ENCODE assay signal across 1 cellular context in the genomic region with DNA sequence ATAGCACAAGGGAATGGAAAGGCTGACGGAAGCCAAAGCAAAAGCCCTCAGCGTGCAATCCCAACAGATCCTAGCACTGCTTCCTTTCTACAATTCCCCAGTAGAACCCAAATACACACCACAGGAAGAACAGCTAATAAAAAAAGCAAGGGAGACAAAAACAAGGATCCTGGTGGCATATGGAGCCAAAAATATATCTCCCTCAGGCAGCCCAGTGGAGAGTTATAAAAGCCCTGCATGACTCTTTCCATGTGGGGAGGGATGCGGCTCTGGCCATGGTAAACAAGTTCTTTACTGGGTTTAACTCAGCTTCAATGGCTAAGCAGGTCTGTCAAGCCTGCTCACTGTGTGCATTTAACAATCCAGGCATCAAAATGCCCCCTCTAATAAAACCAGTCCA.
TF ChIP-seq lines count a peak whose summit lies in the region.

No MANE protein-coding gene starts in this region.

TF ChIP-seq in WTC11, 78 proteins besides CTCF, POLR2A, EP300 and RAD21:
- no peak for TF ChIP-seq ZNF396 (CRISPR knock-in tag; IDR thresholded peaks at IDR 0.05; ENCODE audit: borderline replicate concordance)
- TF ChIP-seq, protein P1, sequence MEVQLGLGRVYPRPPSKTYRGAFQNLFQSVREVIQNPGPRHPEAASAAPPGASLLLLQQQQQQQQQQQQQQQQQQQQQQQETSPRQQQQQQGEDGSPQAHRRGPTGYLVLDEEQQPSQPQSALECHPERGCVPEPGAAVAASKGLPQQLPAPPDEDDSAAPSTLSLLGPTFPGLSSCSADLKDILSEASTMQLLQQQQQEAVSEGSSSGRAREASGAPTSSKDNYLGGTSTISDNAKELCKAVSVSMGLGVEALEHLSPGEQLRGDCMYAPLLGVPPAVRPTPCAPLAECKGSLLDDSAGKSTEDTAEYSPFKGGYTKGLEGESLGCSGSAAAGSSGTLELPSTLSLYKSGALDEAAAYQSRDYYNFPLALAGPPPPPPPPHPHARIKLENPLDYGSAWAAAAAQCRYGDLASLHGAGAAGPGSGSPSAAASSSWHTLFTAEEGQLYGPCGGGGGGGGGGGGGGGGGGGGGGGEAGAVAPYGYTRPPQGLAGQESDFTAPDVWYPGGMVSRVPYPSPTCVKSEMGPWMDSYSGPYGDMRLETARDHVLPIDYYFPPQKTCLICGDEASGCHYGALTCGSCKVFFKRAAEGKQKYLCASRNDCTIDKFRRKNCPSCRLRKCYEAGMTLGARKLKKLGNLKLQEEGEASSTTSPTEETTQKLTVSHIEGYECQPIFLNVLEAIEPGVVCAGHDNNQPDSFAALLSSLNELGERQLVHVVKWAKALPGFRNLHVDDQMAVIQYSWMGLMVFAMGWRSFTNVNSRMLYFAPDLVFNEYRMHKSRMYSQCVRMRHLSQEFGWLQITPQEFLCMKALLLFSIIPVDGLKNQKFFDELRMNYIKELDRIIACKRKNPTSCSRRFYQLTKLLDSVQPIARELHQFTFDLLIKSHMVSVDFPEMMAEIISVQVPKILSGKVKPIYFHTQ (CRISPR knock-in tag; IDR thresholded peaks at IDR 0.05), result 0 out of 2 replicates have a peak, but pooled peaks have one; percentile 14
- TF ChIP-seq, protein P2, sequence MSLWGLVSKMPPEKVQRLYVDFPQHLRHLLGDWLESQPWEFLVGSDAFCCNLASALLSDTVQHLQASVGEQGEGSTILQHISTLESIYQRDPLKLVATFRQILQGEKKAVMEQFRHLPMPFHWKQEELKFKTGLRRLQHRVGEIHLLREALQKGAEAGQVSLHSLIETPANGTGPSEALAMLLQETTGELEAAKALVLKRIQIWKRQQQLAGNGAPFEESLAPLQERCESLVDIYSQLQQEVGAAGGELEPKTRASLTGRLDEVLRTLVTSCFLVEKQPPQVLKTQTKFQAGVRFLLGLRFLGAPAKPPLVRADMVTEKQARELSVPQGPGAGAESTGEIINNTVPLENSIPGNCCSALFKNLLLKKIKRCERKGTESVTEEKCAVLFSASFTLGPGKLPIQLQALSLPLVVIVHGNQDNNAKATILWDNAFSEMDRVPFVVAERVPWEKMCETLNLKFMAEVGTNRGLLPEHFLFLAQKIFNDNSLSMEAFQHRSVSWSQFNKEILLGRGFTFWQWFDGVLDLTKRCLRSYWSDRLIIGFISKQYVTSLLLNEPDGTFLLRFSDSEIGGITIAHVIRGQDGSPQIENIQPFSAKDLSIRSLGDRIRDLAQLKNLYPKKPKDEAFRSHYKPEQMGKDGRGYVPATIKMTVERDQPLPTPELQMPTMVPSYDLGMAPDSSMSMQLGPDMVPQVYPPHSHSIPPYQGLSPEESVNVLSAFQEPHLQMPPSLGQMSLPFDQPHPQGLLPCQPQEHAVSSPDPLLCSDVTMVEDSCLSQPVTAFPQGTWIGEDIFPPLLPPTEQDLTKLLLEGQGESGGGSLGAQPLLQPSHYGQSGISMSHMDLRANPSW (CRISPR knock-in tag; conservative IDR thresholded peaks at IDR 0.05; ENCODE audit: low read depth), result no peak
- no peak for TF ChIP-seq SMAD3 (CRISPR knock-in tag; IDR thresholded peaks at IDR 0.05; ENCODE audit: borderline replicate concordance)
- no peak for TF ChIP-seq IRF2 (CRISPR knock-in tag; IDR thresholded peaks at IDR 0.05; ENCODE audit: borderline replicate concordance, low read depth)
- TF ChIP-seq TP53 (CRISPR knock-in tag; IDR thresholded peaks at IDR 0.05), result no peak
